In genomic region chrX:70336767-70337166, GRCh38 we compare ENCODE assay signal across 11 cellular contexts. TPM values are rescaled to one million over a fixed set of nuclear protein-coding genes. Genes with fewer than 3 reads are reported as not detected.
DNase-seq lines count a peak whose midpoint lies in the region; ATAC-seq and TF ChIP-seq lines count a peak whose summit lies in the region.
"Had no signal": no experiment of that assay in that cellular context is flagged by ENCODE, and none has a peak within 500 bp of the region (broad histone marks: within the 10 kb centered on the region; RNA-seq: fewer than 3 reads in every experiment).

No MANE protein-coding gene starts in this region.

- H3K27me3 ChIP-seq in smooth muscle cell (ENCODE audit: low read depth) (no peaks in the 10 kb centered on the region), right cardiac atrium (ENCODE audit: control insufficient read depth, insufficient read depth) (no peaks in the 10 kb centered on the region), psoas muscle (ENCODE audit: insufficient read depth in 3 of 3, low read length in 2 of 3) (peaks cover 0 to 6% (median 0%) of the 10 kb centered on the region in 3 donors)
- H3K27me3 ChIP-seq: cardiac muscle cell had no signal

- no peaks in the 10 kb centered on the region for H3K9me3 ChIP-seq in smooth muscle cell (replicated peaks; ENCODE audit: low read depth)
- no peaks in the 10 kb centered on the region for H3K9me3 ChIP-seq in right cardiac atrium (ENCODE audit: control insufficient read depth, low read length)
- no peaks in the 10 kb centered on the region for H3K9me3 ChIP-seq in psoas muscle

- peak; percentile 100 for ATAC-seq in GM18517 (IDR thresholded peaks at IDR 0.05; ENCODE audit: unreplicated experiment)
- peak; percentile 98 for ATAC-seq in GM19467 (IDR thresholded peaks at IDR 0.05; ENCODE audit: unreplicated experiment)
- ATAC-seq in HG03025 (IDR thresholded peaks at IDR 0.05; ENCODE audit: low FRiP score, unreplicated experiment), result peak; percentile 99
- no peak for ATAC-seq in right cardiac atrium
- no peak for ATAC-seq in psoas muscle

- H3K9ac ChIP-seq in smooth muscle cell (ENCODE audit: low read depth), result no peak overlapping the region

- no peaks in the 10 kb centered on the region for H3K36me3 ChIP-seq in smooth muscle cell (ENCODE audit: low read depth)
- H3K36me3 ChIP-seq in psoas muscle (ENCODE audit: insufficient read depth in 1 of 2, low read depth in 1 of 2), result no peaks in the 10 kb centered on the region
- H3K36me3 ChIP-seq: cardiac muscle cell had no signal

- H3K4me3 ChIP-seq in smooth muscle cell (no peak overlapping the region), right cardiac atrium (ENCODE audit: low read length) (no peak overlapping the region), psoas muscle (no peak overlapping the region)
- H3K4me3 ChIP-seq: cardiac muscle cell had no signal

- no peak overlapping the region for H2AFZ ChIP-seq in smooth muscle cell (ENCODE audit: low read depth)

- TF ChIP-seq CTCF in smooth muscle cell (IDR thresholded peaks at IDR 0.05; ENCODE audit: borderline replicate concordance, insufficient read depth, poor library complexity, severe bottlenecking) (no peak), psoas muscle (IDR thresholded peaks at IDR 0.05) (no peak)

- DNase-seq in NOMO-1 treated with DMSO at 0.1 percent for 48 hours (lab: John Stamatoyannopoulos, UW; ENCODE audit: unreplicated experiment) (peak; percentile 28), SKM-1 treated with dmso at 0.1 percent for 144 hours (lab: John Stamatoyannopoulos, UW; ENCODE audit: unreplicated experiment) (no peak), smooth muscle cell (lab: John Stamatoyannopoulos, UW; ENCODE audit: unreplicated experiment) (no peak), right cardiac atrium (no peak), psoas muscle (no peak)
- DNase-seq: H7 had no signal

- no peaks in the 10 kb centered on the region for H3K79me2 ChIP-seq in smooth muscle cell (ENCODE audit: low read depth)

- H3K4me1 ChIP-seq in smooth muscle cell (ENCODE audit: low read depth) (no peaks in the 10 kb centered on the region), right cardiac atrium (ENCODE audit: control insufficient read depth, insufficient read depth, low read length) (no peaks in the 10 kb centered on the region), psoas muscle (no peaks in the 10 kb centered on the region)

- intact Hi-C loops in right cardiac atrium (cut with DNase I) (no loop called here), psoas muscle (cut with DNase I) (no loop called here)

- H3K4me2 ChIP-seq in smooth muscle cell, result no peak overlapping the region

- H4K20me1 ChIP-seq in smooth muscle cell (ENCODE audit: low read depth), result no peaks in the 10 kb centered on the region

- no peaks in the 10 kb centered on the region for H3F3A ChIP-seq in smooth muscle cell (ENCODE audit: low read depth)

- no peak overlapping the region for H3K27ac ChIP-seq in smooth muscle cell (ENCODE audit: low read depth)
- H3K27ac ChIP-seq in right cardiac atrium (ENCODE audit: low read length), result no peak overlapping the region
- H3K27ac ChIP-seq in psoas muscle, result no peak overlapping the region
- H3K27ac ChIP-seq: cardiac muscle cell had no signal

RNA-seq across cellular contexts. Expression of gene KIF4A, which starts 46.9 kb away (rescaled TPM):
- total RNA-seq in smooth muscle cell (1.8 and 6.7 TPM in 2 replicates), right cardiac atrium (under 1 TPM; 0.14 to 0.65 (median 0.44) TPM), psoas muscle (under 1 TPM in 3 of 4 donors, not detected in 1; 0.07 to 0.15 (median 0.08) TPM)
- polyA plus RNA-seq in smooth muscle cell (4.4 and 5.9 TPM in 2 replicates), right cardiac atrium (0.05 TPM), psoas muscle (under 1 TPM in 2 of 3 donors, not detected in 1; 0.04 TPM)

RNA-seq across cellular contexts. Expression of gene PDZD11, which starts 47.0 kb away (rescaled TPM):
- total RNA-seq in smooth muscle cell (60.8 and 63.1 TPM in 2 replicates), right cardiac atrium (10 to 100 TPM; 34.6 to 41.4 (median 40.4) TPM), psoas muscle (10 to 100 TPM; 18.5 to 26.2 (median 19.7) TPM)
- polyA plus RNA-seq in smooth muscle cell (69.7 and 73.9 TPM in 2 replicates), right cardiac atrium (64.4 TPM), psoas muscle (10 to 100 TPM; 22.0 to 28.7 (median 27.9) TPM)

RNA-seq across cellular contexts. Expression of gene RAB41, which starts 54.8 kb away (rescaled TPM):
- not detected in 2 replicates for total RNA-seq in smooth muscle cell
- 0.19 and 0.39 TPM in 2 replicates for polyA plus RNA-seq in smooth muscle cell
- total RNA-seq in right cardiac atrium, result not detected
- not detected for polyA plus RNA-seq in right cardiac atrium
- not detected for total RNA-seq in psoas muscle
- polyA plus RNA-seq in psoas muscle, result not detected
- total RNA-seq: cardiac muscle cell, H7, SK-MEL-5 had no signal

Comparison
In these comparisons a context has a peak if more than half of its experiments do, and no peak if none do; other contexts are left out.
1. ATAC-seq: peak in GM18517 (single experiment), GM19467 (single experiment) and HG03025 (single experiment); none in right cardiac atrium (0 of 2) and psoas muscle (0 of 4).